ENCODE assay signal across 8 cellular contexts in genomic region chr13:40986328-40986856, GRCh38. TPM values are rescaled to one million over a fixed set of nuclear protein-coding genes. Genes with fewer than 3 reads are reported as not detected.
A peak's percentile ranks its signal among the peaks of the same experiment; 100 is the strongest.
DNase-seq lines count a peak whose midpoint lies in the region; ATAC-seq, FAIRE-seq and TF ChIP-seq lines count a peak whose summit lies in the region.
"Had no signal": no experiment of that assay in that cellular context is flagged by ENCODE, and none has a peak within 500 bp of the region (broad histone marks: within the 10 kb centered on the region; RNA-seq: fewer than 3 reads in every experiment).

No MANE protein-coding gene starts in this region.

- DNase-seq in H4 (ENCODE audit: low spot score) (peak; percentile 49), SK-N-MC (ENCODE audit: low read depth, low spot score) (no peak), fibroblast of villous mesenchyme (ENCODE audit: low read depth) (peak; percentile 28), small intestine (no peak), iPS-NIHi7 (ENCODE audit: extremely low spot score) (no peak), dedifferentiated amniotic fluid mesenchymal stem cell (ENCODE audit: extremely low spot score) (no peak)
- DNase-seq: activated CD8-positive, alpha-beta memory T cell treated with anti-CD3 and anti-CD28 coated beads, Interleukin-2, amount 50 U/mL, for 48 hours had no signal

- no peaks in the 10 kb centered on the region for H3K9me3 ChIP-seq in SK-N-MC (ENCODE audit: low read depth, low read length)
- no peaks in the 10 kb centered on the region for H3K9me3 ChIP-seq in small intestine (ENCODE audit: control insufficient read depth, low read depth)

- H3K36me3 ChIP-seq in SK-N-MC (ENCODE audit: insufficient read depth, low read length) (no peaks in the 10 kb centered on the region), small intestine (ENCODE audit: control insufficient read depth in 2 of 2, insufficient read depth in 2 of 2, low read length in 2 of 2) (no peaks in the 10 kb centered on the region)

- H3K27me3 ChIP-seq in small intestine (ENCODE audit: control insufficient read depth in 2 of 2, insufficient read depth in 2 of 2, low read length in 2 of 2): no peaks in the 10 kb centered on the region

- peaks cover 4 to 19% of the 10 kb centered on the region in 2 donors for H3K4me1 ChIP-seq in small intestine (ENCODE audit: control insufficient read depth in 2 of 2, insufficient read depth in 1 of 2, low read depth in 1 of 2, low read length in 1 of 2)

- 10 to 29% (median 15%) methylated on average over 3 of the region's 3 CpGs for WGBS in small intestine, 3 donors

- no peak for FAIRE-seq in small intestine (lab: Jason Lieb, UNC)

- no peak overlapping the region for H3K9ac ChIP-seq in SK-N-MC (ENCODE audit: insufficient read length)

- H3K4me3 ChIP-seq in SK-N-MC: no peak overlapping the region
- no peak overlapping the region for H3K4me3 ChIP-seq in fibroblast of villous mesenchyme (ENCODE audit: low read depth, low read length)
- peak overlapping the region in 1 of 2 donors; percentile 1 for H3K4me3 ChIP-seq in small intestine (ENCODE audit: low read depth in 1 of 2, low read length in 2 of 2)

- no peak for ATAC-seq in GM21381 (IDR thresholded peaks at IDR 0.05; ENCODE audit: unreplicated experiment)

- H3K27ac ChIP-seq in SK-N-MC: peak overlapping the region; percentile 63; the same call in 1 of the 2 replicates
- H3K27ac ChIP-seq in small intestine (ENCODE audit: low read depth in 1 of 2, low read length in 1 of 2): peak overlapping the region; percentile 57 to 68

- TF ChIP-seq CTCF in fibroblast of villous mesenchyme (IDR thresholded peaks at IDR 0.05; ENCODE audit: insufficient read depth, low read depth, low read length): no peak

RNA-seq across cellular contexts. Expression of gene ELF1, which starts 32.7 kb away (rescaled TPM):
- total RNA-seq in H4 (2014; rRNA removed; shearing (Covaris generic)): 17.3 and 18.1 TPM in 2 replicates
- total RNA-seq in fibroblast of villous mesenchyme: 38.3 and 43.6 TPM in 2 replicates
- 10 to 100 TPM; 34.3 to 40.8 (median 38.0) TPM for polyA plus RNA-seq in small intestine

Comparison
In these comparisons a context has a peak if more than half of its experiments do, and no peak if none do; other contexts are left out.
1. DNase-seq: peak in H4 (single experiment) and fibroblast of villous mesenchyme (single experiment); none in SK-N-MC (single experiment), small intestine (single experiment), iPS-NIHi7 (single experiment) and dedifferentiated amniotic fluid mesenchymal stem cell (single experiment).